ENCODE assay signal across 1 cellular context in genomic region chr11:18853086-18853720, GRCh38.
TF ChIP-seq lines count a peak whose summit lies in the region.

No MANE protein-coding gene starts in this region.

TF ChIP-seq in K562, 482 proteins besides CTCF, POLR2A, EP300 and RAD21 (continued from another document):
- TF ChIP-seq, protein P1, sequence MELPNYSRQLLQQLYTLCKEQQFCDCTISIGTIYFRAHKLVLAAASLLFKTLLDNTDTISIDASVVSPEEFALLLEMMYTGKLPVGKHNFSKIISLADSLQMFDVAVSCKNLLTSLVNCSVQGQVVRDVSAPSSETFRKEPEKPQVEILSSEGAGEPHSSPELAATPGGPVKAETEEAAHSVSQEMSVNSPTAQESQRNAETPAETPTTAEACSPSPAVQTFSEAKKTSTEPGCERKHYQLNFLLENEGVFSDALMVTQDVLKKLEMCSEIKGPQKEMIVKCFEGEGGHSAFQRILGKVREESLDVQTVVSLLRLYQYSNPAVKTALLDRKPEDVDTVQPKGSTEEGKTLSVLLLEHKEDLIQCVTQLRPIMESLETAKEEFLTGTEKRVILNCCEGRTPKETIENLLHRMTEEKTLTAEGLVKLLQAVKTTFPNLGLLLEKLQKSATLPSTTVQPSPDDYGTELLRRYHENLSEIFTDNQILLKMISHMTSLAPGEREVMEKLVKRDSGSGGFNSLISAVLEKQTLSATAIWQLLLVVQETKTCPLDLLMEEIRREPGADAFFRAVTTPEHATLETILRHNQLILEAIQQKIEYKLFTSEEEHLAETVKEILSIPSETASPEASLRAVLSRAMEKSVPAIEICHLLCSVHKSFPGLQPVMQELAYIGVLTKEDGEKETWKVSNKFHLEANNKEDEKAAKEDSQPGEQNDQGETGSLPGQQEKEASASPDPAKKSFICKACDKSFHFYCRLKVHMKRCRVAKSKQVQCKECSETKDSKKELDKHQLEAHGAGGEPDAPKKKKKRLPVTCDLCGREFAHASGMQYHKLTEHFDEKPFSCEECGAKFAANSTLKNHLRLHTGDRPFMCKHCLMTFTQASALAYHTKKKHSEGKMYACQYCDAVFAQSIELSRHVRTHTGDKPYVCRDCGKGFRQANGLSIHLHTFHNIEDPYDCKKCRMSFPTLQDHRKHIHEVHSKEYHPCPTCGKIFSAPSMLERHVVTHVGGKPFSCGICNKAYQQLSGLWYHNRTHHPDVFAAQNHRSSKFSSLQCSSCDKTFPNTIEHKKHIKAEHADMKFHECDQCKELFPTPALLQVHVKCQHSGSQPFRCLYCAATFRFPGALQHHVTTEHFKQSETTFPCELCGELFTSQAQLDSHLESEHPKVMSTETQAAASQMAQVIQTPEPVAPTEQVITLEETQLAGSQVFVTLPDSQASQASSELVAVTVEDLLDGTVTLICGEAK (IDR thresholded peaks at IDR 0.05), result no peak
- TF ChIP-seq, protein P1 (CRISPR knock-in tag; IDR thresholded peaks at IDR 0.05), result no peak
- TF ChIP-seq, protein P2, sequence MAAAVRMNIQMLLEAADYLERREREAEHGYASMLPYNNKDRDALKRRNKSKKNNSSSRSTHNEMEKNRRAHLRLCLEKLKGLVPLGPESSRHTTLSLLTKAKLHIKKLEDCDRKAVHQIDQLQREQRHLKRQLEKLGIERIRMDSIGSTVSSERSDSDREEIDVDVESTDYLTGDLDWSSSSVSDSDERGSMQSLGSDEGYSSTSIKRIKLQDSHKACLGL (CRISPR knock-in tag; IDR thresholded peaks at IDR 0.05; ENCODE audit: borderline replicate concordance, poor library complexity, severe bottlenecking), result no peak
